In the genomic region with DNA sequence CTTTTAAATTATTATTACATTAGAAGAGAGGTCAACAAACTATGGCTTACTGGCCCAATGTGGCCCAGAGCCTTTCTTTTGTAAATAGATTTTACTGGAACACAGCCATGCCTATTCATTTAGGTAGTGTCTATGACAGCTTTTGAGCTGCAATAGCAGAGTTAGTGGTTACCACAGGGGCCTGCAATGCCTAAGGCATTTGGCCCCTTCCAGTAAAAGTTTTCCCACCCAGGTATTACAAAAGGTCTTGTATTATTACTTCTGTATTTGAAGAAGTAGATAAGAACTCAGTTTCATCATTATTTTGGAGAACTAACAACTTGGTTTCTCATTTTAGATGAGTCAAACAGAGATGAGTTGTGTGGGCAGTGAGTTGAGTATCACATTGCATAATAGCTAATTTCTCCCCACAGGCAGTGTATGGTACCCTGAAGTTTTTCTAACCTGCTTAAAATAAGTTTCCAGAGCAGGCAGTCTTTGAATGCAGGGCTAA, we compare ENCODE assay signal across 8 cellular contexts. TPM values are rescaled to one million over a fixed set of nuclear protein-coding genes. Genes with fewer than 3 reads are reported as not detected.
DNase-seq lines count a peak whose midpoint lies in the region; ATAC-seq and TF ChIP-seq lines count a peak whose summit lies in the region.

No MANE protein-coding gene starts in this region.

- no peaks in the 10 kb centered on the region for H3K27me3 ChIP-seq in Peyer's patch
- no peaks in the 10 kb centered on the region for H3K27me3 ChIP-seq in esophagus squamous epithelium

- H3K4me3 ChIP-seq in Peyer's patch (no peak overlapping the region), esophagus squamous epithelium (no peak overlapping the region)

- peak; percentile 100 for DNase-seq in NOMO-1 treated with DMSO at 0.1 percent for 48 hours (lab: John Stamatoyannopoulos, UW; ENCODE audit: unreplicated experiment)
- DNase-seq in kidney tubule cell (ENCODE audit: low spot score) = peak; percentile 62
- no peak for DNase-seq in Peyer's patch
- no peak for DNase-seq in NCI-H1930 (lab: John Stamatoyannopoulos, UW)
- no peak for DNase-seq in NCI-H446 (lab: John Stamatoyannopoulos, UW)
- no peak for DNase-seq in esophagus squamous epithelium (lab: John Stamatoyannopoulos, UW)

- TF ChIP-seq CTCF in Peyer's patch (IDR thresholded peaks at IDR 0.05) (no peak), esophagus squamous epithelium (IDR thresholded peaks at IDR 0.05) (no peak)

- ATAC-seq in GM18858 (IDR thresholded peaks at IDR 0.05; ENCODE audit: unreplicated experiment) = peak; percentile 98
- ATAC-seq in HG02623 (IDR thresholded peaks at IDR 0.05; ENCODE audit: unreplicated experiment) = peak; percentile 93

- H3K27ac ChIP-seq in Peyer's patch (no peak overlapping the region), esophagus squamous epithelium (no peak overlapping the region)

- no peak for TF ChIP-seq POLR2A in Peyer's patch (IDR thresholded peaks at IDR 0.05)
- TF ChIP-seq POLR2A in esophagus squamous epithelium (IDR thresholded peaks at IDR 0.05) = no peak

- H3K36me3 ChIP-seq in Peyer's patch (peaks cover 0 to 71% (median 0%) of the 10 kb centered on the region in 3 donors), esophagus squamous epithelium (peaks cover 5 to 91% (median 6%) of the 10 kb centered on the region in 3 donors)

- intact Hi-C loops in esophagus squamous epithelium (cut with DNase I) = no loop called here

- H3K9me3 ChIP-seq in Peyer's patch (no peaks in the 10 kb centered on the region), esophagus squamous epithelium (no peaks in the 10 kb centered on the region)

- H3K4me1 ChIP-seq in Peyer's patch (peaks cover 0 to 20% (median 0%) of the 10 kb centered on the region in 4 donors), esophagus squamous epithelium (peaks cover 0 to 5% (median 0%) of the 10 kb centered on the region in 3 donors)

RNA-seq across cellular contexts. Expression of a gene that starts 9.5 kb away (rescaled TPM):
- total RNA-seq in Peyer's patch (10 to 100 TPM; 45.7 to 82.1 (median 71.7) TPM), esophagus squamous epithelium (10 to 100 TPM; 12.7 to 33.2 (median 21.0) TPM)

RNA-seq across cellular contexts. Expression of a gene that starts 9.6 kb away (rescaled TPM):
- total RNA-seq in Peyer's patch (10 to 100 TPM; 10.0 to 17.0 (median 14.1) TPM), esophagus squamous epithelium (10 to 100 TPM in 3 of 4 donors, 1 to 10 TPM in 1; 4.4 to 14.0 (median 11.2) TPM)

RNA-seq across cellular contexts. Expression of a gene that starts 27.5 kb away (rescaled TPM):
- total RNA-seq in Peyer's patch (not detected), esophagus squamous epithelium (not detected)

Comparison
In these comparisons a context has a peak if more than half of its experiments do, and no peak if none do; other contexts are left out.
1. DNase-seq: peak in NOMO-1 treated with DMSO at 0.1 percent for 48 hours (single experiment) and kidney tubule cell (single experiment); none in Peyer's patch (0 of 3), NCI-H1930 (0 of 2), NCI-H446 (0 of 2) and esophagus squamous epithelium (single experiment).